In genomic region chr10:70331486-70332268, GRCh38 we compare ENCODE assay signal across 8 cellular contexts. TPM values are rescaled to one million over a fixed set of nuclear protein-coding genes. Genes with fewer than 3 reads are reported as not detected.
DNase-seq lines count a peak whose midpoint lies in the region; ATAC-seq and TF ChIP-seq lines count a peak whose summit lies in the region.

No MANE protein-coding gene starts in this region.

- TF ChIP-seq CTCF in AG04450 (IDR thresholded peaks at IDR 0.05; ENCODE audit: low read depth, low read length): peak; percentile 35
- 0 out of 2 replicates have a peak, but pooled peaks have one; percentile 36 for TF ChIP-seq CTCF in GM12874 (IDR thresholded peaks at IDR 0.05; ENCODE audit: insufficient read depth, low read depth, low read length)
- peak; percentile 40 for TF ChIP-seq CTCF in astrocyte of the spinal cord (IDR thresholded peaks at IDR 0.05; ENCODE audit: low read depth, low read length)
- TF ChIP-seq CTCF in stomach (IDR thresholded peaks at IDR 0.05): no peak

- H3K27ac ChIP-seq in AG04450 (ENCODE audit: low read depth, low read length) (no peak overlapping the region), stomach (peak overlapping the region in 2 of 5 donors; percentile 4 to 58)

- no peak for TF ChIP-seq POLR2A in stomach (IDR thresholded peaks at IDR 0.05)

- intact Hi-C loops in stomach (cut with DNase I; ENCODE audit: low total_unique reads): no loop called here

- H3K27me3 ChIP-seq in AG04450 (ENCODE audit: control insufficient read depth, insufficient read depth, low read length): peaks cover 3% of the 10 kb centered on the region
- H3K27me3 ChIP-seq in stomach: peaks cover 0 to 4% (median 0%) of the 10 kb centered on the region in 3 donors

- POLR2A ChIA-PET in AG04450 (lab: Yijun Ruan, JAX): no interaction called here

- H3K36me3 ChIP-seq in stomach: no peaks in the 10 kb centered on the region

- TF ChIP-seq EP300 in stomach (IDR thresholded peaks at IDR 0.05): no peak

- CTCF ChIA-PET in AG04450 (lab: Charles Lee): interaction anchor here (1.3 kb wide), 1 partner anchor 33 kb away, joined by 5 read pairs; no protein-coding TSS in a partner anchor

- DNase-seq in AG04450 (ENCODE audit: low read depth, low spot score) (peak; percentile 80), NCI-H82 (lab: John Stamatoyannopoulos, UW) (peak; percentile 82), astrocyte of the spinal cord (ENCODE audit: low read depth, low spot score) (peak; percentile 92), iPS-NIHi11 (ENCODE audit: low spot score) (peak; percentile 55), stomach (peak; percentile 35)

- H3K9me3 ChIP-seq in AG04450 (ENCODE audit: control insufficient read depth, insufficient read depth, low read length) (peaks cover 8% of the 10 kb centered on the region), stomach (no peaks in the 10 kb centered on the region)

- ATAC-seq in HG03139 (IDR thresholded peaks at IDR 0.05; ENCODE audit: unreplicated experiment) (peak; percentile 67), HG03039 (IDR thresholded peaks at IDR 0.05; ENCODE audit: unreplicated experiment) (no peak)

- peaks cover 12 to 30% (median 20%) of the 10 kb centered on the region in 4 donors for H3K4me1 ChIP-seq in stomach

- 24 to 40% (median 32%) methylated on average over 10 of the region's 10 CpGs for WGBS in stomach, 5 donors

- H3K4me3 ChIP-seq in AG04450 (ENCODE audit: low read depth, low read length) (no peak overlapping the region), astrocyte of the spinal cord (ENCODE audit: low read depth, low read length) (no peak overlapping the region), stomach (no peak overlapping the region)

- in situ Hi-C loops in astrocyte of the spinal cord (cut with HindIII; ENCODE audit: low sequenced_read_pairs): no loop called here

RNA-seq across cellular contexts. Expression of gene NPFFR1, which starts 47.9 kb away (rescaled TPM):
- 0.01 TPM in 1 of 2 replicates, not detected in the other for polyA plus RNA-seq in AG04450 (2011; rRNA removed)
- not detected in 2 replicates for polyA minus RNA-seq in AG04450 (2011; rRNA and poly(A)+ RNA removed)
- total RNA-seq in stomach: under 1 TPM in 2 of 5 donors, not detected in 3; under 0.01 to 0.45 TPM
- under 1 TPM in 1 of 3 donors, not detected in 2; 0.05 TPM for polyA plus RNA-seq in stomach

RNA-seq across cellular contexts. Expression of gene LRRC20, which starts 50.7 kb away (rescaled TPM):
- 12.3 and 13.8 TPM in 2 replicates for polyA plus RNA-seq in AG04450 (2011; rRNA removed)
- 6.6 and 13.3 TPM in 2 replicates for polyA minus RNA-seq in AG04450 (2011; rRNA and poly(A)+ RNA removed)
- total RNA-seq in stomach: 10 to 100 TPM in 1 of 5 donors, 1 to 10 TPM in 3, under 1 TPM in 1; 0.29 to 47.8 (median 2.3) TPM
- polyA plus RNA-seq in stomach: 1 to 10 TPM; 3.3 to 6.1 (median 4.0) TPM

Comparison
In these comparisons a context has a peak if more than half of its experiments do, and no peak if none do; other contexts are left out.
1. DNase-seq: peak in every context shown above with its lines; median percentile 92 in astrocyte of the spinal cord; 82 in NCI-H82; 80 in AG04450; 55 in iPS-NIHi11; 35 in stomach.
2. CTCF ChIP-seq: peak in AG04450 (single experiment), GM12874 (single experiment) and astrocyte of the spinal cord (single experiment); none in stomach (0 of 7).